In the genomic region with DNA sequence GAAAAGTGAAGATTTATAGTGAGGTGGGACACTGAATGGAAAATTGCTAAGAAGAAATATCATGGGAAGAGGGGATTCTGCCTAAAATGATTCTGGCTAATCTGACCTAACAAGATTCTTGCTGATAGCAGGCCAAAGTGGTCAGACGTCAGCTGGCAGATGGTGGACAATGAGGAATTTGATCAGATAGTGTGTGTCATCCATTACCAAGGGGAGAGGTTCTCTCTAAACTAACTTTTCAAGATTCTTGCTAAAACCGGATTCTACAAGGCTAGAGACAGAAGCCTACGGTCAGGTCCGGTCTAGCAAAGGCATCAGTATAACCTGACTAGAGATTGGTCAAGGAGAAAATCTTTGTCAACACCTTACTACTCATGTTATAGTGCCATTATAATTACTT, we compare ENCODE assay signal across 16 cellular contexts.
"Had no signal": no experiment of that assay in that cellular context is flagged by ENCODE, and none has a peak within 500 bp of the region (broad histone marks: within the 10 kb centered on the region; RNA-seq: fewer than 3 reads in every experiment).

No MANE protein-coding gene starts in this region.

- H3K4me2 ChIP-seq: hepatocyte had no signal

- DNase-seq: islet precursor cell; left ventricle myocardium inferior; mesendoderm; mucosa of descending colon; naive thymus-derived CD4-positive, alpha-beta T cell; ovary; small intestine; spleen; stimulated activated CD4-positive, alpha-beta T cell treated with anti-CD3 and anti-CD28 coated beads, Interleukin-4, amount 100 ng/mL, for 24 hours; stimulated activated naive CD4-positive, alpha-beta T cell; upper lobe of left lung had no signal

- H3K27ac ChIP-seq: hepatocyte, left ventricle myocardium inferior, ovary, right atrium auricular region, spleen, tibial nerve, upper lobe of left lung, vagina had no signal

- H3K9me3 ChIP-seq: mucosa of descending colon, ovary, right atrium auricular region, upper lobe of left lung, vagina had no signal

- H3K27me3 ChIP-seq: hepatocyte, ovary, right atrium auricular region, spleen, tibial nerve, upper lobe of left lung, vagina had no signal

- H2AFZ ChIP-seq: hepatocyte had no signal

- H3K4me3 ChIP-seq: hepatocyte, left ventricle myocardium inferior, lung, mucosa of descending colon, ovary, right atrium auricular region, spleen, tibial nerve, upper lobe of left lung, vagina had no signal

- H3K36me3 ChIP-seq: left ventricle myocardium inferior, ovary, right atrium auricular region, spleen, tibial nerve, upper lobe of left lung, vagina had no signal

- H3K79me2 ChIP-seq: hepatocyte had no signal

- FAIRE-seq: small intestine had no signal

- H3K4me1 ChIP-seq: tibial nerve, upper lobe of left lung, vagina had no signal
